1 cellular context compared by ENCODE assay signal in the genomic region with DNA sequence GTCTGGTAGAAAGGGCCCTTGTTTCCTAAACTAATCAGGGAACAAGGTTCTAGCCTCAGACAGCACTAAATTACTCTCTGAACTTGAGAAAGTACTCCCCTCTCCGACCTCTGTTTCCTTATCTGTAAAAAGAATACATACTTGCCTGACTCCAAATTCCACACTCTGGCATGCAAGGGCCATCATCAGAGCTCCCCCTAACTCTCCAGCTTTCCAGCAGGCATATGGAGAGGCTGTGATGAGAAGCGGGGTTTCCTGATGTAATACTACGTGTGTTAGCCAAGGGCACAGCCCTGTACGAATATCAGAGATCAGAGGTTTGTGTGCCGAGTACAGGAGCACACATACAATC.
TF ChIP-seq lines count a peak whose summit lies in the region.

No MANE protein-coding gene starts in this region.

TF ChIP-seq in HepG2, 621 proteins besides CTCF, POLR2A, EP300 and RAD21 (continued from another document):
- TF ChIP-seq, protein P1, sequence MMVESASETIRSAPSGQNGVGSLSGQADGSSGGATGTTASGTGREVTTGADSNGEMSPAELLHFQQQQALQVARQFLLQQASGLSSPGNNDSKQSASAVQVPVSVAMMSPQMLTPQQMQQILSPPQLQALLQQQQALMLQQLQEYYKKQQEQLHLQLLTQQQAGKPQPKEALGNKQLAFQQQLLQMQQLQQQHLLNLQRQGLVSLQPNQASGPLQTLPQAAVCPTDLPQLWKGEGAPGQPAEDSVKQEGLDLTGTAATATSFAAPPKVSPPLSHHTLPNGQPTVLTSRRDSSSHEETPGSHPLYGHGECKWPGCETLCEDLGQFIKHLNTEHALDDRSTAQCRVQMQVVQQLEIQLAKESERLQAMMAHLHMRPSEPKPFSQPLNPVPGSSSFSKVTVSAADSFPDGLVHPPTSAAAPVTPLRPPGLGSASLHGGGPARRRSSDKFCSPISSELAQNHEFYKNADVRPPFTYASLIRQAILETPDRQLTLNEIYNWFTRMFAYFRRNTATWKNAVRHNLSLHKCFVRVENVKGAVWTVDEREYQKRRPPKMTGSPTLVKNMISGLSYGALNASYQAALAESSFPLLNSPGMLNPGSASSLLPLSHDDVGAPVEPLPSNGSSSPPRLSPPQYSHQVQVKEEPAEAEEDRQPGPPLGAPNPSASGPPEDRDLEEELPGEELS (CRISPR knock-in tag; IDR thresholded peaks at IDR 0.05) = no peak; the same call in 1 of the 2 replicates
- TF ChIP-seq ZNF589 (CRISPR knock-in tag; conservative IDR thresholded peaks at IDR 0.05) (no peak), EED (CRISPR knock-in tag; IDR thresholded peaks at IDR 0.05) (no peak), ZNF224 (CRISPR knock-in tag; IDR thresholded peaks at IDR 0.05) (no peak), PTBP1 (IDR thresholded peaks at IDR 0.05; ENCODE audit: low read depth, low read length, poor library complexity, severe bottlenecking) (no peak), ZNF441 (CRISPR knock-in tag; IDR thresholded peaks at IDR 0.05; ENCODE audit: borderline replicate concordance) (no peak)
- TF ChIP-seq, protein P2, sequence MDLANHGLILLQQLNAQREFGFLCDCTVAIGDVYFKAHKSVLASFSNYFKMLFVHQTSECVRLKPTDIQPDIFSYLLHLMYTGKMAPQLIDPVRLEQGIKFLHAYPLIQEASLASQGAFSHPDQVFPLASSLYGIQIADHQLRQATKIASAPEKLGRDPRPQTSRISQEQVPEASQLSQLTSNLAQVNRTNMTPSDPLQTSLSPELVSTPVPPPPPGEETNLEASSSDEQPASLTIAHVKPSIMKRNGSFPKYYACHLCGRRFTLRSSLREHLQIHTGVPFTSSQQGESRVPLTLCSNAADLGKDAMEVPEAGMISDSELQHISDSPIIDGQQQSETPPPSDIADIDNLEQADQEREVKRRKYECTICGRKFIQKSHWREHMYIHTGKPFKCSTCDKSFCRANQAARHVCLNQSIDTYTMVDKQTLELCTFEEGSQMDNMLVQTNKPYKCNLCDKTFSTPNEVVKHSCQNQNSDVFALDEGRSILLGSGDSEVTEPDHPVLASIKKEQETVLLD (CRISPR knock-in tag; IDR thresholded peaks at IDR 0.05; ENCODE audit: low read depth) = no peak
- TF ChIP-seq, protein P3, sequence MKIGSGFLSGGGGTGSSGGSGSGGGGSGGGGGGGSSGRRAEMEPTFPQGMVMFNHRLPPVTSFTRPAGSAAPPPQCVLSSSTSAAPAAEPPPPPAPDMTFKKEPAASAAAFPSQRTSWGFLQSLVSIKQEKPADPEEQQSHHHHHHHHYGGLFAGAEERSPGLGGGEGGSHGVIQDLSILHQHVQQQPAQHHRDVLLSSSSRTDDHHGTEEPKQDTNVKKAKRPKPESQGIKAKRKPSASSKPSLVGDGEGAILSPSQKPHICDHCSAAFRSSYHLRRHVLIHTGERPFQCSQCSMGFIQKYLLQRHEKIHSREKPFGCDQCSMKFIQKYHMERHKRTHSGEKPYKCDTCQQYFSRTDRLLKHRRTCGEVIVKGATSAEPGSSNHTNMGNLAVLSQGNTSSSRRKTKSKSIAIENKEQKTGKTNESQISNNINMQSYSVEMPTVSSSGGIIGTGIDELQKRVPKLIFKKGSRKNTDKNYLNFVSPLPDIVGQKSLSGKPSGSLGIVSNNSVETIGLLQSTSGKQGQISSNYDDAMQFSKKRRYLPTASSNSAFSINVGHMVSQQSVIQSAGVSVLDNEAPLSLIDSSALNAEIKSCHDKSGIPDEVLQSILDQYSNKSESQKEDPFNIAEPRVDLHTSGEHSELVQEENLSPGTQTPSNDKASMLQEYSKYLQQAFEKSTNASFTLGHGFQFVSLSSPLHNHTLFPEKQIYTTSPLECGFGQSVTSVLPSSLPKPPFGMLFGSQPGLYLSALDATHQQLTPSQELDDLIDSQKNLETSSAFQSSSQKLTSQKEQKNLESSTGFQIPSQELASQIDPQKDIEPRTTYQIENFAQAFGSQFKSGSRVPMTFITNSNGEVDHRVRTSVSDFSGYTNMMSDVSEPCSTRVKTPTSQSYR (CRISPR knock-in tag; IDR thresholded peaks at IDR 0.05; ENCODE audit: borderline replicate concordance) = 0 out of 2 replicates have a peak, but pooled peaks have one; percentile 14
- TF ChIP-seq, protein P4, sequence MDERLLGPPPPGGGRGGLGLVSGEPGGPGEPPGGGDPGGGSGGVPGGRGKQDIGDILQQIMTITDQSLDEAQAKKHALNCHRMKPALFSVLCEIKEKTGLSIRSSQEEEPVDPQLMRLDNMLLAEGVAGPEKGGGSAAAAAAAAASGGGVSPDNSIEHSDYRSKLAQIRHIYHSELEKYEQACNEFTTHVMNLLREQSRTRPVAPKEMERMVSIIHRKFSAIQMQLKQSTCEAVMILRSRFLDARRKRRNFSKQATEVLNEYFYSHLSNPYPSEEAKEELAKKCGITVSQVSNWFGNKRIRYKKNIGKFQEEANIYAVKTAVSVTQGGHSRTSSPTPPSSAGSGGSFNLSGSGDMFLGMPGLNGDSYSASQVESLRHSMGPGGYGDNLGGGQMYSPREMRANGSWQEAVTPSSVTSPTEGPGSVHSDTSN (CRISPR knock-in tag; IDR thresholded peaks at IDR 0.05) = no peak
- TF ChIP-seq, protein P5, sequence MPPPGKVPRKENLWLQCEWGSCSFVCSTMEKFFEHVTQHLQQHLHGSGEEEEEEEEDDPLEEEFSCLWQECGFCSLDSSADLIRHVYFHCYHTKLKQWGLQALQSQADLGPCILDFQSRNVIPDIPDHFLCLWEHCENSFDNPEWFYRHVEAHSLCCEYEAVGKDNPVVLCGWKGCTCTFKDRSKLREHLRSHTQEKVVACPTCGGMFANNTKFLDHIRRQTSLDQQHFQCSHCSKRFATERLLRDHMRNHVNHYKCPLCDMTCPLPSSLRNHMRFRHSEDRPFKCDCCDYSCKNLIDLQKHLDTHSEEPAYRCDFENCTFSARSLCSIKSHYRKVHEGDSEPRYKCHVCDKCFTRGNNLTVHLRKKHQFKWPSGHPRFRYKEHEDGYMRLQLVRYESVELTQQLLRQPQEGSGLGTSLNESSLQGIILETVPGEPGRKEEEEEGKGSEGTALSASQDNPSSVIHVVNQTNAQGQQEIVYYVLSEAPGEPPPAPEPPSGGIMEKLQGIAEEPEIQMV (CRISPR knock-in tag; IDR thresholded peaks at IDR 0.05; ENCODE audit: low read depth) = no peak
